ENCODE assay signal across 37 cellular contexts in the genomic region with DNA sequence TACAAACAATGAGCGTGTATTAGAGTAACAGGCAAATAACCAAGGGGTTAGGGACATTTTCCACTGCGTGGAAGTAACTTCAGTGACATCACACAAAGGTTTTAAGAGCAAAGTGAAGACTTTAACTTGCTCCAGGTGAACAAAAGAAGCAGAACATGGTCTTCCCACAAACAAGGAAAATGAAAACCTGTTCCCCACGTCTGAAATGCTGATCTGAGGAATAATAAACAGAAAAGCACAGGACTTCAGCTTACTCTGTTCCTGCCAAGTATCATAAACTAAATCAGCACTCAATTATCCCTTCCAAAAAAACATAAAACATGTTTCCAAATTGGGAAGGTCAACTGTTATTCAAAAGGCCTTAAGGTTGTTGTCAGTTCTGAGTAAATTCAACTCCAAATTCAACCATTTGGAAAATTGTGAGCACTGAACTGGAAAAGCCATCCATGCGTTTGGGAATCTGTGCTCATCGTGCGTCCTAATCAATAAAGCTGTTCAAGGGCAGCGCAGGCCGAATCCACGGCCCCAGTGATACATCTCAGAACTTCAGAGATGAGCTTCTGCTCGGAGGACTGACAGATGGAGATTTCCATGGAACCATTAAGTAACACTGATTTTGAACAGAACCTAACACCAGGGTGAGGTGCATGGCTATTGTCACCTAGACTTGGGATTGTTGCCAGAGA. TPM values are rescaled to one million over a fixed set of nuclear protein-coding genes. Genes with fewer than 3 reads are reported as not detected.
"Had no signal": no experiment of that assay in that cellular context is flagged by ENCODE, and none has a peak within 500 bp of the region (broad histone marks: within the 10 kb centered on the region; RNA-seq: fewer than 3 reads in every experiment).

No MANE protein-coding gene starts in this region.

- H3K27ac Mint-ChIP-seq: activated CD4-positive, alpha-beta T cell treated with anti-CD3 and anti-CD28 coated beads for 36 hours; activated CD4-positive, alpha-beta T cell treated with anti-CD3 and anti-CD28 coated beads, Interleukin-2, amount 10 ng/mL, durations not matched to agents 7 days and 5 days; activated CD8-positive, alpha-beta T cell treated with anti-CD3 and anti-CD28 coated beads, Interleukin-2, amount 10 ng/mL, durations not matched to agents 7 days and 5 days; activated naive CD8-positive, alpha-beta T cell treated with anti-CD3 and anti-CD28 coated beads for 36 hours; T-helper 1 cell treated with Interleukin-12 subunit alpha and Interleukin-12 subunit beta and Interleukin-4 antibody, amounts not matched to agents 30 μg/mL and 1 μg/mL, for 36 hours; T-helper 2 cell treated with Interferon-gamma antibody and Interleukin-4, amounts not matched to agents 5 μg/mL and 100 μg/mL, for 36 hours; WTC11 had no signal

- H3K27me3 ChIP-seq: ascending aorta, MG63, Peyer's patch, SJSA1 had no signal

- H3K27ac ChIP-seq: ascending aorta, cardiac muscle cell, Peyer's patch, SJSA1 had no signal

- H3K9ac ChIP-seq: SK-N-SH had no signal

- H3K4me3 ChIP-seq: ascending aorta, cardiac muscle cell, MG63, Peyer's patch, SJSA1 had no signal

- H3K9me3 ChIP-seq: ascending aorta, MG63, Peyer's patch, SJSA1, SK-N-SH had no signal

- H3K36me3 ChIP-seq: ascending aorta, cardiac muscle cell, MG63, Peyer's patch, SJSA1 had no signal

- H3K4me2 ChIP-seq: SK-N-SH had no signal

- H3K27me3 Mint-ChIP-seq: activated naive CD8-positive, alpha-beta T cell treated with anti-CD3 and anti-CD28 coated beads for 36 hours had no signal

- H3K4me3 Mint-ChIP-seq: activated CD4-positive, alpha-beta T cell treated with anti-CD3 and anti-CD28 coated beads for 36 hours; activated CD4-positive, alpha-beta T cell treated with anti-CD3 and anti-CD28 coated beads, Interleukin-2, amount 10 ng/mL, durations not matched to agents 7 days and 5 days; activated CD8-positive, alpha-beta T cell treated with anti-CD3 and anti-CD28 coated beads, Interleukin-2, amount 10 ng/mL, durations not matched to agents 7 days and 5 days; activated naive CD8-positive, alpha-beta T cell treated with anti-CD3 and anti-CD28 coated beads for 36 hours; activated T-cell treated with anti-CD3 and anti-CD28 coated beads, Interleukin-2, amount 50 U/mL, for 4 hours; central memory CD8-positive, alpha-beta T cell; T-helper 1 cell treated with Interleukin-12 subunit alpha and Interleukin-12 subunit beta and Interleukin-4 antibody, amounts not matched to agents 30 μg/mL and 1 μg/mL, for 36 hours; T-helper 2 cell treated with Interferon-gamma antibody and Interleukin-4, amounts not matched to agents 5 μg/mL and 100 μg/mL, for 36 hours; WTC11 had no signal

- DNase-seq: activated CD4-positive, alpha-beta T cell treated with anti-CD3 and anti-CD28 coated beads for 36 hours; activated CD4-positive, alpha-beta T cell treated with anti-CD3 and anti-CD28 coated beads, Interleukin-2, amount 10 ng/mL, durations not matched to agents 7 days and 5 days; activated CD4-positive, alpha-beta T cell treated with anti-CD3 and anti-CD28 coated beads, Interleukin-2, amount 50 U/mL, for 48 hours; activated CD8-positive, alpha-beta memory T cell treated with anti-CD3 and anti-CD28 coated beads, Interleukin-2, amount 50 U/mL, for 4 hours; activated CD8-positive, alpha-beta T cell treated with anti-CD3 and anti-CD28 coated beads, Interleukin-2, amount 10 ng/mL, durations not matched to agents 7 days and 5 days; activated effector memory CD4-positive, alpha-beta T cell treated with Interleukin-2 at 50 U/mL for 16 hours; activated naive CD4-positive, alpha-beta T cell; activated naive CD4-positive, alpha-beta T cell treated with anti-CD3 and anti-CD28 coated beads, Interleukin-2, amount 50 U/mL, for 16 hours; activated naive CD8-positive, alpha-beta T cell treated with anti-CD3 and anti-CD28 coated beads for 36 hours; activated T-cell treated with anti-CD3 and anti-CD28 coated beads for 4 hours; activated T-cell treated with anti-CD3 and anti-CD28 coated beads, Interleukin-2, amount 50 U/mL, for 4 hours; amygdala; MG63; NCI-H1048; NCI-H1105 treated with DMSO at 0.1 percent for 48 hours; NCI-H1436; NCI-H1694; NCI-H1930; NCI-H2081 treated with DMSO at 0.1 percent for 48 hours; NCI-H510A; NCI-H526; NCI-H748 treated with DMSO at 0.1 percent for 48 hours; NK-92 treated with Interleukin-12 subunit alpha and Interleukin-12 subunit beta, amount 100 ng/mL, for 24 hours; PC-3; Peyer's patch; RPMI8226; SHP77 treated with DMSO at 0.1 percent for 48 hours; SK-N-SH had no signal

- ATAC-seq: activated CD4-positive, alpha-beta T cell treated with anti-CD3 and anti-CD28 coated beads for 36 hours; activated CD4-positive, CD25-positive, alpha-beta regulatory T cell treated with anti-CD3 and anti-CD28 coated beads, Interleukin-2, amount 50 U/mL, for 24 hours; activated CD8-positive, alpha-beta T cell treated with anti-CD3 and anti-CD28 coated beads, Interleukin-2, amount 10 ng/mL, durations not matched to agents 7 days and 5 days; activated T-cell treated with anti-CD3 and anti-CD28 coated beads, Interleukin-2, amount 50 U/mL, for 4 hours; PC-3; WTC11 had no signal

- H3K4me1 ChIP-seq: ascending aorta, Peyer's patch had no signal

RNA-seq across cellular contexts. Expression of a gene that starts 7.7 kb away (rescaled TPM):
- total RNA-seq: activated CD4-positive, alpha-beta T cell treated with anti-CD3 and anti-CD28 coated beads, Interleukin-2, amount 10 ng/mL, durations not matched to agents 7 days and 5 days; chondrocyte; PC-3 had no signal
- polyA plus RNA-seq: SK-N-SH had no signal
